In the genomic region with DNA sequence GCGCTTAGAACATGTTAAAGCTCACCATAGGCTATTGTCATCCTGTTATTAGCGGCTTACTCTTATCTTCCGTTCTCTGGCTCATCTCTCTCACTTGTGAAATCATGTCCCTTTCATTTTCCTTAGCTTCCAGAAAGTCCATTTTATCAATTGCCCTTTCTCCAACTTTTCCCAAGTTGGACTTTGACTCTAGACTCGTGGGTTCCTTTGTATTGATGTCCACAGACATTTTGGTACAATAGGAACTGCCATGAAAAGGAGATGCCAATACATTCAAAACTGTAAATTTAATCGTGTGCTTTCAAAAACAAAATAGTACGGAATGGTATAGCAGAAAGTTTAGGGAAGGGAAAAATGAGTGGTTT, we compare ENCODE assay signal across 18 cellular contexts.
"Had no signal": no experiment of that assay in that cellular context is flagged by ENCODE, and none has a peak within 500 bp of the region (broad histone marks: within the 10 kb centered on the region; RNA-seq: fewer than 3 reads in every experiment).

No MANE protein-coding gene starts in this region.

- H3K27me3 ChIP-seq: gastroesophageal sphincter, ovary, right atrium auricular region had no signal

- H3K4me2 ChIP-seq: smooth muscle cell had no signal

- FAIRE-seq: endometrium, keratinocyte had no signal

- H3K27ac ChIP-seq: left ventricle myocardium inferior, ovary had no signal

- H3K4me3 ChIP-seq: gastroesophageal sphincter, left ventricle myocardium inferior, lung, ovary, right atrium auricular region, smooth muscle cell had no signal

- ATAC-seq: esophagus mucosa; naive thymus-derived CD8-positive, alpha-beta T cell; stimulated activated naive B cell treated with anti-CD40 and anti-IgM and Interleukin-4, amounts not matched to agents 10 μg/mL and 1 μg/mL and 100 μg/mL, for 72 hours had no signal

- DNase-seq: effector memory CD4-positive, alpha-beta T cell; glutamatergic neuron; immature natural killer cell; left ventricle myocardium inferior; mesendoderm; naive thymus-derived CD8-positive, alpha-beta T cell; nucleus accumbens; stimulated activated CD4-positive, alpha-beta T cell treated with anti-CD3 and anti-CD28 coated beads, Interleukin-4, amount 100 ng/mL, for 4 hours; stimulated activated naive B cell treated with anti-CD40 and anti-IgM and Interleukin-4, amounts not matched to agents 10 μg/mL and 1 μg/mL and 100 μg/mL, for 72 hours; trophoblast cell had no signal

- H3K36me3 ChIP-seq: gastroesophageal sphincter, left ventricle myocardium inferior, ovary, right atrium auricular region had no signal

- H3K9me3 ChIP-seq: gastroesophageal sphincter, left ventricle myocardium inferior, ovary, right atrium auricular region had no signal
